8 cellular contexts compared by ENCODE assay signal in genomic region chr10:27242951-27243551, GRCh38. TPM values are rescaled to one million over a fixed set of nuclear protein-coding genes. Genes with fewer than 3 reads are reported as not detected.
A peak's percentile ranks its signal among the peaks of the same experiment; 100 is the strongest.
DNase-seq lines count a peak whose midpoint lies in the region; ATAC-seq and TF ChIP-seq lines count a peak whose summit lies in the region.

No MANE protein-coding gene starts in this region.

- H3K36me3 Mint-ChIP-seq in activated CD4-positive, alpha-beta T cell treated with anti-CD3 and anti-CD28 coated beads, Interleukin-2, amount 10 ng/mL, durations not matched to agents 24 days and 14 days (ENCODE audit: low read depth), result peaks cover 7% of the 10 kb centered on the region

- H3K4me1 Mint-ChIP-seq in activated CD4-positive, alpha-beta T cell treated with anti-CD3 and anti-CD28 coated beads, Interleukin-2, amount 10 ng/mL, durations not matched to agents 24 days and 14 days, result peaks cover 31% of the 10 kb centered on the region

- ATAC-seq in HG02884 (IDR thresholded peaks at IDR 0.05; ENCODE audit: unreplicated experiment) (peak; percentile 35), right lobe of liver (peak; percentile 42 to 66 (median 60))

- H3K4me3 Mint-ChIP-seq in activated CD4-positive, alpha-beta T cell treated with anti-CD3 and anti-CD28 coated beads, Interleukin-2, amount 10 ng/mL, durations not matched to agents 24 days and 14 days, result peak overlapping the region; percentile 96

- peak overlapping the region; percentile 87 to 95 for H3K9ac ChIP-seq in duodenal mucosa (ENCODE audit: low read depth in 1 of 2, low read length in 2 of 2)

- peak overlapping the region; percentile 99 for H3K27ac Mint-ChIP-seq in activated CD4-positive, alpha-beta T cell treated with anti-CD3 and anti-CD28 coated beads, Interleukin-2, amount 10 ng/mL, durations not matched to agents 24 days and 14 days

- H3K9me3 ChIP-seq in duodenal mucosa (ENCODE audit: control insufficient read depth in 1 of 2, low read length in 2 of 2) (no peaks in the 10 kb centered on the region), right lobe of liver (no peaks in the 10 kb centered on the region)

- no peaks in the 10 kb centered on the region for H3K9me3 Mint-ChIP-seq in activated CD4-positive, alpha-beta T cell treated with anti-CD3 and anti-CD28 coated beads, Interleukin-2, amount 10 ng/mL, durations not matched to agents 24 days and 14 days

- 11% methylated on average over 9 of the region's 12 CpGs for WGBS in right lobe of liver (ENCODE audit: insufficient coverage, low coverage, low lambda C conversion rate, missing lambda C conversion rate)

- H3K36me3 ChIP-seq in duodenal mucosa (ENCODE audit: control insufficient read depth in 1 of 2, insufficient read depth in 2 of 2, low read length in 2 of 2), result no peaks in the 10 kb centered on the region
- H3K36me3 ChIP-seq in right lobe of liver, result no peaks in the 10 kb centered on the region

- DNase-seq in NCI-H187 (lab: John Stamatoyannopoulos, UW) (peak; percentile 12 to 33), NCI-H187 treated with DMSO at 0.1 percent for 48 hours (lab: John Stamatoyannopoulos, UW) (no peak), NCI-H510A (lab: John Stamatoyannopoulos, UW) (peak; percentile 35), right lobe of liver (peak in 2 of 3 donors; percentile 56 to 79)
- DNase-seq in activated CD4-positive, alpha-beta T cell treated with anti-CD3 and anti-CD28 coated beads, Interleukin-2, amount 10 ng/mL, durations not matched to agents 24 days and 14 days, result peak; percentile 90
- peak; percentile 70 for DNase-seq in stimulated activated CD4-positive, alpha-beta T cell treated with anti-CD3 and anti-CD28 coated beads, Interleukin-4, amount 100 ng/mL, for 1 hour

- H3K27ac ChIP-seq in duodenal mucosa (ENCODE audit: low read depth, low read length), result peak overlapping the region; percentile 55
- H3K27ac ChIP-seq in right lobe of liver, result peak overlapping the region; percentile 89 to 96 (median 92)

- H3K4me3 ChIP-seq in duodenal mucosa (ENCODE audit: low read depth in 1 of 2, low read length in 2 of 2) (peak overlapping the region; percentile 67 to 88), right lobe of liver (peak overlapping the region; percentile 61 to 85 (median 83))

- intact Hi-C loops in activated CD4-positive, alpha-beta T cell treated with anti-CD3 and anti-CD28 coated beads, Interleukin-2, amount 10 ng/mL, durations not matched to agents 24 days and 14 days (cut with micrococcal nuclease), result loop anchor here (1.0 to 5.0 kb wide), 9 partner anchors 9 to 1289 kb away; partner anchors contain the start of genes MASTL and WAC
- intact Hi-C loops in right lobe of liver (cut with DNase I), result no loop called here

- H3K27me3 ChIP-seq in duodenal mucosa (ENCODE audit: control insufficient read depth in 1 of 2, insufficient read depth in 2 of 2, low read length in 2 of 2), result no peaks in the 10 kb centered on the region
- no peaks in the 10 kb centered on the region for H3K27me3 ChIP-seq in right lobe of liver

- peak; percentile 57 for TF ChIP-seq POLR2A in right lobe of liver (IDR thresholded peaks at IDR 0.05)

- H3K4me1 ChIP-seq in duodenal mucosa (ENCODE audit: control insufficient read depth in 1 of 2, insufficient read depth in 2 of 2, low read length in 2 of 2) (peaks cover 10 to 23% of the 10 kb centered on the region in 2 donors), right lobe of liver (peaks cover 0 to 9% (median 1%) of the 10 kb centered on the region in 4 donors)

- no peak for TF ChIP-seq CTCF in right lobe of liver (IDR thresholded peaks at IDR 0.05)

- no peaks in the 10 kb centered on the region for H3K27me3 Mint-ChIP-seq in activated CD4-positive, alpha-beta T cell treated with anti-CD3 and anti-CD28 coated beads, Interleukin-2, amount 10 ng/mL, durations not matched to agents 24 days and 14 days

RNA-seq across cellular contexts. Expression of gene ACBD5, which starts 2.5 kb away (rescaled TPM):
- total RNA-seq in activated CD4-positive, alpha-beta T cell treated with anti-CD3 and anti-CD28 coated beads, Interleukin-2, amount 10 ng/mL, durations not matched to agents 24 days and 14 days, result 22.3 and 23.4 TPM in 2 replicates
- total RNA-seq in right lobe of liver, result 10 to 100 TPM; 23.1 to 45.9 (median 32.0) TPM
